ENCODE assay signal across 1 cellular context in genomic region chr16:58487566-58488351, GRCh38.
TF ChIP-seq lines count a peak whose summit lies in the region.

No MANE protein-coding gene starts in this region.

TF ChIP-seq in HEK293, 187 proteins besides CTCF, POLR2A, EP300 and RAD21 (continued from another document):
- TF ChIP-seq ZNF704 (tag by site-specific recombination; IDR thresholded peaks at IDR 0.05), result no peak
- TF ChIP-seq ZSCAN5A (tag by site-specific recombination; IDR thresholded peaks at IDR 0.05), result no peak
- TF ChIP-seq ZNF600 (tag by site-specific recombination; IDR thresholded peaks at IDR 0.05), result peak; percentile 96
- no peak for TF ChIP-seq ZNF354C (tag by site-specific recombination; IDR thresholded peaks at IDR 0.05; ENCODE audit: borderline replicate concordance, low read depth)
- no peak for TF ChIP-seq ZNF169 (tag by site-specific recombination; IDR thresholded peaks at IDR 0.05)
- TF ChIP-seq GLI2 (tag by site-specific recombination; IDR thresholded peaks at IDR 0.05; ENCODE audit: borderline replicate concordance, low read depth), result no peak
- TF ChIP-seq ZNF184 (tag by site-specific recombination; IDR thresholded peaks at IDR 0.05), result no peak
- no peak for TF ChIP-seq ZNF449 (tag by site-specific recombination; IDR thresholded peaks at IDR 0.05)
- no peak for TF ChIP-seq KLF10 (tag by site-specific recombination; IDR thresholded peaks at IDR 0.05)
- TF ChIP-seq ZNF223 (tag by site-specific recombination; IDR thresholded peaks at IDR 0.05), result no peak
- no peak for TF ChIP-seq ZNF335 (tag by site-specific recombination; conservative IDR thresholded peaks at IDR 0.05)
- TF ChIP-seq ZBTB1 (tag by site-specific recombination; IDR thresholded peaks at IDR 0.05), result no peak
- no peak for TF ChIP-seq ZNF26 (tag by site-specific recombination; IDR thresholded peaks at IDR 0.05)
- TF ChIP-seq ZBTB49 (tag by site-specific recombination; IDR thresholded peaks at IDR 0.05; ENCODE audit: low read depth), result no peak
- no peak for TF ChIP-seq ZNF488 (tag by site-specific recombination; IDR thresholded peaks at IDR 0.05)
- TF ChIP-seq ZNF837 (tag by site-specific recombination; IDR thresholded peaks at IDR 0.05), result no peak
- TF ChIP-seq ZNF416 (tag by site-specific recombination; IDR thresholded peaks at IDR 0.05), result no peak
